Comparison of ENCODE assay signal across 16 cellular contexts in the genomic region with DNA sequence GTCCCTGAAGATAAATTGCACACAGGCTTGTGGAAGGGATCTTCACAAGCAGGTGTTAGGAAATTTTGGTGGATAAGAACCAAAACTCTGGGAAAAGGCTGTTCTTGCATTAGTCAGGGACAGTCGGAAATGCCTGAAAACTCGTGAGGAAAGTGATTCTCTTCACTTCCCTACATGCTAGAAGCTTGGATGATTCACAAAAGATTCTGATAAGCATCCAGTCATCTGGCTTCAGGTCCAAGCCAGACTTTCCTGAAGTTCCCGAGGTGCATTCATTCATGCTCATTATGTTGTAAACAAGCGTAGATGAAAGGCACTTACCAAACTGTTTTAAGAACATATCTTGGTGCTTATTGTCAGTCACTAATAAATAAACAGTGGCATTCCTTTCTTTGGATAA.
DNase-seq lines count a peak whose midpoint lies in the region; ATAC-seq and TF ChIP-seq lines count a peak whose summit lies in the region.
"Had no signal": no experiment of that assay in that cellular context is flagged by ENCODE, and none has a peak within 500 bp of the region (broad histone marks: within the 10 kb centered on the region; RNA-seq: fewer than 3 reads in every experiment).

No MANE protein-coding gene starts in this region.

- no peak for ATAC-seq in IMR-90 (ENCODE audit: low read depth)
- no peak for ATAC-seq in HG02885 (IDR thresholded peaks at IDR 0.05; ENCODE audit: poor library complexity, unreplicated experiment)
- no peak for ATAC-seq in GM18505 (IDR thresholded peaks at IDR 0.05; ENCODE audit: unreplicated experiment)
- ATAC-seq: K562 had no signal

- TF ChIP-seq POLR2A in IMR-90 (IDR thresholded peaks at IDR 0.05; ENCODE audit: low read depth, low read length) (no peak), GM18505 (IDR thresholded peaks at IDR 0.05; ENCODE audit: borderline replicate concordance, extremely low read depth, insufficient read depth, insufficient read length) (no peak)

- no peak overlapping the region for H3K27ac ChIP-seq in IMR-90 (ENCODE audit: insufficient read depth, low read length)
- H3K27ac ChIP-seq: Peyer's patch had no signal

- POLR2A ChIA-PET in IMR-90 (lab: Charles Lee; ENCODE audit: unreplicated experiment): no interaction called here

- no peak overlapping the region for H3K14ac ChIP-seq in IMR-90 (replicated peaks; ENCODE audit: low read depth, low read length)

- H4K91ac ChIP-seq in IMR-90 (ENCODE audit: insufficient read depth, low read depth, low read length): no peak overlapping the region

- in situ Hi-C loops in IMR-90 (cut with MboI; ENCODE audit: low sequenced_read_pairs): no loop called here

- no peak overlapping the region for H2AFZ ChIP-seq in IMR-90 (replicated peaks; ENCODE audit: low read length, poor library complexity)

- no peaks in the 10 kb centered on the region for H3K27me3 ChIP-seq in IMR-90 (ENCODE audit: control insufficient read depth, insufficient read depth, low read length)
- H3K27me3 ChIP-seq: BE2C, Peyer's patch had no signal

- no peak overlapping the region for H4K5ac ChIP-seq in IMR-90 (ENCODE audit: low read depth, low read length)

- intact Hi-C loops in IMR-90 (cut with micrococcal nuclease): no loop called here

- H2AK5ac ChIP-seq in IMR-90 (ENCODE audit: low read depth, low read length): no peak overlapping the region

- no peaks in the 10 kb centered on the region for H3K36me3 ChIP-seq in IMR-90 (ENCODE audit: control insufficient read depth, insufficient read depth, low read length)
- H3K36me3 ChIP-seq: BE2C, Peyer's patch had no signal

- no TSS peak for BruUV-seq in IMR-90 (replicated peaks; lab: Mats Ljungman, UMichigan)

- H4K8ac ChIP-seq in IMR-90 (ENCODE audit: low read depth in 2 of 2, low read length in 2 of 2): no peak overlapping the region

- H3K4ac ChIP-seq in IMR-90 (ENCODE audit: low read depth, low read length): no peak overlapping the region

- dilution Hi-C loops in IMR-90 (cut with HindIII; ENCODE audit: low sequenced_read_pairs, unreplicated experiment): no loop called here

- H2BK5ac ChIP-seq in IMR-90 (ENCODE audit: low read depth, low read length, poor library complexity, severe bottlenecking): no peak overlapping the region

- no peaks in the 10 kb centered on the region for H3K9me1 ChIP-seq in IMR-90 (ENCODE audit: insufficient read depth, low read length)

- H3K79me1 ChIP-seq in IMR-90 (ENCODE audit: low read depth in 1 of 2, low read length in 2 of 2): no peaks in the 10 kb centered on the region

- peaks cover 7% of the 10 kb centered on the region for H3K9me3 ChIP-seq in IMR-90 (ENCODE audit: control insufficient read depth, insufficient read depth, low read length)
- H3K9me3 ChIP-seq: BE2C, Peyer's patch had no signal

- CTCF ChIA-PET in IMR-90 (lab: Yijun Ruan, JAX): interaction anchor here (0.5 kb wide), 1 partner anchor 1190 kb away, joined by 3 read pairs; no protein-coding TSS in a partner anchor

- no peaks in the 10 kb centered on the region for H4K20me1 ChIP-seq in IMR-90 (ENCODE audit: insufficient read depth, low read length)

- H3K4me2 ChIP-seq in IMR-90 (ENCODE audit: low read depth, low read length): no peak overlapping the region

- TF ChIP-seq CTCF in IMR-90 (conservative IDR thresholded peaks at IDR 0.05; ENCODE audit: low read depth, low read length): no peak

- no peak overlapping the region for H3K18ac ChIP-seq in IMR-90 (ENCODE audit: low read depth, low read length)

- no peak overlapping the region for H3K9ac ChIP-seq in IMR-90 (ENCODE audit: low read depth, low read length)

- no peak overlapping the region for H2BK20ac ChIP-seq in IMR-90 (ENCODE audit: low read depth, low read length)

- H3K56ac ChIP-seq in IMR-90 (ENCODE audit: extremely low read depth, insufficient read depth, low read length): no peak overlapping the region

- H3K4me1 ChIP-seq in IMR-90 (ENCODE audit: control insufficient read depth, insufficient read depth, low read length): no peaks in the 10 kb centered on the region
- H3K4me1 ChIP-seq: BE2C, Peyer's patch had no signal

- WGBS in IMR-90 (ENCODE audit: extremely low coverage in 2 of 2, insufficient read length in 1 of 2), 2 experiments: no CpG with 5 or more reads among the region's 4 CpGs

- no peak overlapping the region for H3K23ac ChIP-seq in IMR-90 (ENCODE audit: low read depth, low read length)

- H3K4me3 ChIP-seq in IMR-90 (ENCODE audit: insufficient read depth, low read depth, low read length): no peak overlapping the region
- H3K4me3 ChIP-seq: K562, Peyer's patch had no signal

- H2BK15ac ChIP-seq in IMR-90 (ENCODE audit: low read depth, low read length): no peak overlapping the region

- no peak overlapping the region for H2BK120ac ChIP-seq in IMR-90 (ENCODE audit: low read depth, low read length)

- H2AK9ac ChIP-seq in IMR-90 (replicated peaks; ENCODE audit: low read depth, low read length, poor library complexity): no peak overlapping the region

- no peak for TF ChIP-seq RAD21 in IMR-90 (IDR thresholded peaks at IDR 0.05; ENCODE audit: low read length)

- peak; percentile 21 for DNase-seq in DMS79 (lab: John Stamatoyannopoulos, UW)
- DNase-seq in IMR-90: peak; percentile 12
- peak; percentile 52 for DNase-seq in astrocyte of the hippocampus (ENCODE audit: low read depth, low spot score)
- DNase-seq in iris pigment epithelial cell (ENCODE audit: low read depth): peak; percentile 4
- no peak for DNase-seq in iPS-NIHi11 (ENCODE audit: low spot score)
- DNase-seq in activated naive CD4-positive, alpha-beta T cell treated with Interleukin-2 at 50 U/mL for 16 hours: no peak
- DNase-seq: BE2C; CD8-positive, alpha-beta memory T cell; HCEC 1CT; NCI-H1092 treated with DMSO at 0.1 percent for 48 hours; NCI-H187; Peyer's patch; SHP77 treated with DMSO at 0.1 percent for 48 hours had no signal

TF ChIP-seq in IMR-90, 13 proteins besides CTCF, POLR2A, EP300 and RAD21:
- no peak for TF ChIP-seq NFE2L2 (IDR thresholded peaks at IDR 0.05; ENCODE audit: low read depth, low read length)
- TF ChIP-seq MAZ (IDR thresholded peaks at IDR 0.05; ENCODE audit: borderline replicate concordance, low read depth, low read length): no peak
- no peak for TF ChIP-seq USF2 (IDR thresholded peaks at IDR 0.05; ENCODE audit: low read depth, low read length)
- no peak for TF ChIP-seq RCOR1 (IDR thresholded peaks at IDR 0.05; ENCODE audit: insufficient replicate concordance, low read length)
- TF ChIP-seq MAFK (IDR thresholded peaks at IDR 0.05; ENCODE audit: low read depth, low read length): no peak
- TF ChIP-seq FOS (IDR thresholded peaks at IDR 0.05; ENCODE audit: low read depth, low read length): no peak
- TF ChIP-seq RFX5 (IDR thresholded peaks at IDR 0.05; ENCODE audit: low read depth, low read length): no peak
- no peak for TF ChIP-seq MXI1 (IDR thresholded peaks at IDR 0.05; ENCODE audit: borderline replicate concordance, low read depth, low read length)
- TF ChIP-seq BHLHE40 (IDR thresholded peaks at IDR 0.05; ENCODE audit: low read depth, low read length): no peak
- no peak for TF ChIP-seq CHD1 (IDR thresholded peaks at IDR 0.05; ENCODE audit: low read depth, low read length)

Comparison
In these comparisons a context has a peak if more than half of its experiments do, and no peak if none do; other contexts are left out.
1. DNase-seq: peak in DMS79 (single experiment), IMR-90 (single experiment), astrocyte of the hippocampus (single experiment) and iris pigment epithelial cell (single experiment); none in iPS-NIHi11 (single experiment) and activated naive CD4-positive, alpha-beta T cell treated with Interleukin-2 at 50 U/mL for 16 hours (single experiment).